ENCODE assay signal across 14 cellular contexts in genomic region chr7:38312776-38313175, GRCh38.
DNase-seq lines count a peak whose midpoint lies in the region; ATAC-seq and TF ChIP-seq lines count a peak whose summit lies in the region.
"Had no signal": no experiment of that assay in that cellular context is flagged by ENCODE, and none has a peak within 500 bp of the region (broad histone marks: within the 10 kb centered on the region; RNA-seq: fewer than 3 reads in every experiment).

No MANE protein-coding gene starts in this region.

- peak overlapping the region; percentile 32 for H3K4me3 Mint-ChIP-seq in stimulated activated naive CD8-positive, alpha-beta T cell treated with anti-CD3 and anti-CD28 coated beads, Interleukin-15, Interleukin-2, amounts not matched to agents 100 ng/mL and 50 ng/mL, for 24 hours
- H3K4me3 Mint-ChIP-seq: brain had no signal

- DNase-seq in stimulated activated naive CD8-positive, alpha-beta T cell treated with anti-CD3 and anti-CD28 coated beads, Interleukin-15, Interleukin-2, amounts not matched to agents 100 U/mL and 50 U/mL, for 24 hours, result no peak
- DNase-seq in SK-N-SH (no peak), lower lobe of right lung (no peak), NCI-H345 (lab: John Stamatoyannopoulos, UW) (no peak), NCI-H1105 (lab: John Stamatoyannopoulos, UW) (no peak), DMS 273 treated with DMSO at 0.1 percent for 48 hours (lab: John Stamatoyannopoulos, UW) (no peak)
- DNase-seq: activated T-cell treated with anti-CD3 and anti-CD28 coated beads, Interleukin-2, amount 50 U/mL, for 1 hour; mucosa of descending colon; NCI-H187 treated with DMSO at 0.1 percent for 48 hours; trophoblast cell had no signal

- CTCF ChIA-PET in SK-N-SH (lab: Yijun Ruan, JAX), result interaction anchor here (0.9 to 4.5 kb wide), 5 partner anchors 37 to 204 kb away, joined by 3 to 25 read pairs (median 3); no protein-coding TSS in a partner anchor

- no peaks in the 10 kb centered on the region for H3K9me3 Mint-ChIP-seq in stimulated activated naive CD8-positive, alpha-beta T cell treated with anti-CD3 and anti-CD28 coated beads, Interleukin-15, Interleukin-2, amounts not matched to agents 100 ng/mL and 50 ng/mL, for 24 hours
- H3K9me3 Mint-ChIP-seq: brain had no signal

- no peaks in the 10 kb centered on the region for H3K27me3 Mint-ChIP-seq in stimulated activated naive CD8-positive, alpha-beta T cell treated with anti-CD3 and anti-CD28 coated beads, Interleukin-15, Interleukin-2, amounts not matched to agents 100 ng/mL and 50 ng/mL, for 24 hours
- H3K27me3 Mint-ChIP-seq: brain had no signal

- intact Hi-C loops in lower lobe of right lung (cut with DNase I), result no loop called here

- H3K9me2 ChIP-seq in SK-N-SH, result no peaks in the 10 kb centered on the region

- no peaks in the 10 kb centered on the region for H3K36me3 Mint-ChIP-seq in stimulated activated naive CD8-positive, alpha-beta T cell treated with anti-CD3 and anti-CD28 coated beads, Interleukin-15, Interleukin-2, amounts not matched to agents 100 ng/mL and 50 ng/mL, for 24 hours (ENCODE audit: low read depth)
- H3K36me3 Mint-ChIP-seq: brain had no signal

- no peaks in the 10 kb centered on the region; the same call in 1 of the 2 replicates for H3K27me3 ChIP-seq in SK-N-SH (ENCODE audit: insufficient read depth)
- no peaks in the 10 kb centered on the region for H3K27me3 ChIP-seq in lower lobe of right lung (ENCODE audit: low read depth)

- no peaks in the 10 kb centered on the region for H3K79me2 ChIP-seq in SK-N-SH (ENCODE audit: insufficient read depth)

- POLR2A ChIA-PET in SK-N-SH (lab: Yijun Ruan, JAX), result no interaction called here

- TF ChIP-seq CTCF in SK-N-SH (IDR thresholded peaks at IDR 0.05) (no peak), lower lobe of right lung (IDR thresholded peaks at IDR 0.05) (no peak)

- H3K36me3 ChIP-seq in SK-N-SH (replicated peaks in 1 of 2; ENCODE audit: control insufficient read depth in 1 of 2, insufficient read depth in 2 of 2, low read length in 1 of 2), result no peaks in the 10 kb centered on the region
- H3K36me3 ChIP-seq in lower lobe of right lung, result no peaks in the 10 kb centered on the region

- no peak overlapping the region for H3K27ac ChIP-seq in SK-N-SH (ENCODE audit: low read depth in 2 of 2, low read length in 1 of 2)
- peak overlapping the region; percentile 38 for H3K27ac ChIP-seq in lower lobe of right lung
- H3K27ac ChIP-seq: epithelial cell of prostate had no signal

- 0 out of 2 replicates have a peak overlapping the region, but pooled peaks have one; percentile 18 for H3K4me2 ChIP-seq in SK-N-SH

- no peaks in the 10 kb centered on the region for H4K20me1 ChIP-seq in SK-N-SH (ENCODE audit: insufficient read depth)

- peaks cover 0 to 11% of the 10 kb centered on the region in 2 experiments; a peak in 3 of 4 replicates for H3K4me1 ChIP-seq in SK-N-SH (ENCODE audit: control insufficient read depth in 1 of 2, insufficient read depth in 2 of 2, low read depth in 1 of 2, low read length in 1 of 2)
- H3K4me1 ChIP-seq in lower lobe of right lung, result peaks cover 14% of the 10 kb centered on the region

- no peaks in the 10 kb centered on the region for H3F3A ChIP-seq in SK-N-SH (replicated peaks; ENCODE audit: insufficient read depth)

- ATAC-seq in stimulated activated naive CD8-positive, alpha-beta T cell treated with anti-CD3 and anti-CD28 coated beads, Interleukin-15, Interleukin-2, amounts not matched to agents 100 U/mL and 50 U/mL, for 24 hours, result no peak
- no peak for ATAC-seq in lower lobe of right lung
- no peak for ATAC-seq in GM19463 (IDR thresholded peaks at IDR 0.05; ENCODE audit: unreplicated experiment)
- ATAC-seq: mucosa of descending colon had no signal

- no peak for TF ChIP-seq RAD21 in SK-N-SH (IDR thresholded peaks at IDR 0.05; ENCODE audit: low read length)

- H3K4me3 ChIP-seq in SK-N-SH (ENCODE audit: low read depth in 2 of 2, low read length in 1 of 2) (no peak overlapping the region), lower lobe of right lung (no peak overlapping the region)
- H3K4me3 ChIP-seq: mucosa of descending colon had no signal

- H3K4me1 Mint-ChIP-seq in stimulated activated naive CD8-positive, alpha-beta T cell treated with anti-CD3 and anti-CD28 coated beads, Interleukin-15, Interleukin-2, amounts not matched to agents 100 ng/mL and 50 ng/mL, for 24 hours (ENCODE audit: low read depth), result peaks cover 40% of the 10 kb centered on the region
- H3K4me1 Mint-ChIP-seq: brain had no signal

- H3K27ac Mint-ChIP-seq in stimulated activated naive CD8-positive, alpha-beta T cell treated with anti-CD3 and anti-CD28 coated beads, Interleukin-15, Interleukin-2, amounts not matched to agents 100 ng/mL and 50 ng/mL, for 24 hours, result no peak overlapping the region
- H3K27ac Mint-ChIP-seq: brain had no signal

- no peaks in the 10 kb centered on the region for H3K9me3 ChIP-seq in SK-N-SH
- no peaks in the 10 kb centered on the region for H3K9me3 ChIP-seq in lower lobe of right lung
- H3K9me3 ChIP-seq: mucosa of descending colon had no signal

- no peak overlapping the region for H3K9ac ChIP-seq in SK-N-SH

- TF ChIP-seq EP300 in SK-N-SH (IDR thresholded peaks at IDR 0.05; ENCODE audit: borderline replicate concordance in 1 of 2, low read depth in 1 of 2, low read length in 1 of 2), result no peak

- WGBS in SK-N-SH (ENCODE audit: low lambda C conversion rate), result 75% methylated on average over 1 of the region's 1 CpG

- 0 out of 2 replicates have a peak overlapping the region, but pooled peaks have one; percentile 7 for H2AFZ ChIP-seq in SK-N-SH (ENCODE audit: low read depth)

TF ChIP-seq in SK-N-SH, 30 proteins besides CTCF, POLR2A, EP300 and RAD21:
- TF ChIP-seq RCOR1 (IDR thresholded peaks at IDR 0.05; ENCODE audit: low read length) (no peak), POLR2AphosphoS5 (IDR thresholded peaks at IDR 0.05; ENCODE audit: low read depth, low read length) (no peak), ELF1 (IDR thresholded peaks at IDR 0.05) (no peak), GABPA (IDR thresholded peaks at IDR 0.05; ENCODE audit: low read depth) (no peak), CHD2 (IDR thresholded peaks at IDR 0.05; ENCODE audit: low read length, partially characterized antibody) (no peak), NRF1 (IDR thresholded peaks at IDR 0.05; ENCODE audit: low read depth, low read length) (no peak), USF2 (IDR thresholded peaks at IDR 0.05; ENCODE audit: borderline replicate concordance, low read depth, low read length) (no peak), FOSL2 (IDR thresholded peaks at IDR 0.05; ENCODE audit: borderline replicate concordance, low read depth) (no peak), TEAD4 (IDR thresholded peaks at IDR 0.05; ENCODE audit: borderline replicate concordance, insufficient read depth) (no peak), RFX5 (IDR thresholded peaks at IDR 0.05; ENCODE audit: low read length) (no peak)
- TF ChIP-seq, protein P1, sequence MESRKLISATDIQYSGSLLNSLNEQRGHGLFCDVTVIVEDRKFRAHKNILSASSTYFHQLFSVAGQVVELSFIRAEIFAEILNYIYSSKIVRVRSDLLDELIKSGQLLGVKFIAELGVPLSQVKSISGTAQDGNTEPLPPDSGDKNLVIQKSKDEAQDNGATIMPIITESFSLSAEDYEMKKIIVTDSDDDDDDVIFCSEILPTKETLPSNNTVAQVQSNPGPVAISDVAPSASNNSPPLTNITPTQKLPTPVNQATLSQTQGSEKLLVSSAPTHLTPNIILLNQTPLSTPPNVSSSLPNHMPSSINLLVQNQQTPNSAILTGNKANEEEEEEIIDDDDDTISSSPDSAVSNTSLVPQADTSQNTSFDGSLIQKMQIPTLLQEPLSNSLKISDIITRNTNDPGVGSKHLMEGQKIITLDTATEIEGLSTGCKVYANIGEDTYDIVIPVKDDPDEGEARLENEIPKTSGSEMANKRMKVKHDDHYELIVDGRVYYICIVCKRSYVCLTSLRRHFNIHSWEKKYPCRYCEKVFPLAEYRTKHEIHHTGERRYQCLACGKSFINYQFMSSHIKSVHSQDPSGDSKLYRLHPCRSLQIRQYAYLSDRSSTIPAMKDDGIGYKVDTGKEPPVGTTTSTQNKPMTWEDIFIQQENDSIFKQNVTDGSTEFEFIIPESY (IDR thresholded peaks at IDR 0.05; ENCODE audit: borderline replicate concordance, low read depth), result no peak
